In genomic region chr16:19601083-19601976, GRCh38 we compare ENCODE assay signal across 8 cellular contexts. TPM values are rescaled to one million over a fixed set of nuclear protein-coding genes. Genes with fewer than 3 reads are reported as not detected.
A peak's percentile ranks its signal among the peaks of the same experiment; 100 is the strongest.
DNase-seq lines count a peak whose midpoint lies in the region; ATAC-seq, FAIRE-seq and TF ChIP-seq lines count a peak whose summit lies in the region.

No MANE protein-coding gene starts in this region.

- DNase-seq in D341Med (ENCODE audit: low spot score), result peak; percentile 59
- DNase-seq in HFFc6, result peak; percentile 7
- DNase-seq in RKO (ENCODE audit: low spot score), result peak; percentile 58
- DNase-seq in central memory CD4-positive, alpha-beta T cell, result peak; percentile 31
- no peak for DNase-seq in lung (ENCODE audit: low spot score)
- DNase-seq in GM12892 (ENCODE audit: insufficient read length), result no peak

- H3K9me3 ChIP-seq in lung (ENCODE audit: control insufficient read depth in 2 of 2, insufficient read depth in 1 of 2, low read length in 1 of 2), result no peaks in the 10 kb centered on the region

- WGBS in lung, 2 donors, result 70 to 75% methylated on average over 13 of the region's 13 CpGs

- H3K4me3 Mint-ChIP-seq in HFFc6, result no peak overlapping the region

- H3K36me3 ChIP-seq in lung (ENCODE audit: control insufficient read depth in 2 of 2, insufficient read depth in 2 of 2, low read length in 2 of 2), result peaks cover 0 to 14% of the 10 kb centered on the region in 2 donors

- peak; percentile 88 for TF ChIP-seq CTCF in HFFc6 (IDR thresholded peaks at IDR 0.05)
- peak; percentile 16 for TF ChIP-seq CTCF in lung (IDR thresholded peaks at IDR 0.05; ENCODE audit: control extremely low read depth, extremely low read depth)

- ATAC-seq in lung (ENCODE audit: insufficient read depth, low FRiP score) (no peak), HG03025 (IDR thresholded peaks at IDR 0.05; ENCODE audit: low FRiP score, unreplicated experiment) (no peak), GM19023 (IDR thresholded peaks at IDR 0.05; ENCODE audit: unreplicated experiment) (no peak)

- H3K4me1 Mint-ChIP-seq in HFFc6 (ENCODE audit: low read depth), result peaks cover 22% of the 10 kb centered on the region

- H3K4me1 ChIP-seq in lung (ENCODE audit: control insufficient read depth in 2 of 2, insufficient read depth in 2 of 2, low read length in 2 of 2), result no peaks in the 10 kb centered on the region

- H3K9me3 Mint-ChIP-seq in HFFc6, result no peaks in the 10 kb centered on the region

- peaks cover 10% of the 10 kb centered on the region for H3K36me3 Mint-ChIP-seq in HFFc6 (ENCODE audit: low read depth)

- H3K27me3 Mint-ChIP-seq in HFFc6 (ENCODE audit: insufficient read depth), result no peaks in the 10 kb centered on the region

- no peak for TF ChIP-seq POLR2A in GM12892 (IDR thresholded peaks at IDR 0.05; ENCODE audit: low read depth, low read length)

- H3K27ac Mint-ChIP-seq in HFFc6, result peak overlapping the region; percentile 36; the same call in 1 of the 2 replicates

- no peak overlapping the region for H3K27ac ChIP-seq in lung (ENCODE audit: low read depth in 1 of 2, low read length in 1 of 2)

- H3K4me3 ChIP-seq in lung, result no peak overlapping the region

- H3K27me3 ChIP-seq in lung (ENCODE audit: control insufficient read depth, insufficient read depth), result no peaks in the 10 kb centered on the region

- FAIRE-seq in GM12892 (lab: Jason Lieb, UNC), result no peak

RNA-seq across cellular contexts. Expression of gene VPS35L, which starts 45.8 kb away (rescaled TPM):
- 10 to 100 TPM; 65.6 to 81.9 (median 76.8) TPM for total RNA-seq in HFFc6 (2021; fragmentation: NEBNext Ultra II Directional; extraction: Animal tissue kit (Norgen Biotek cat#: 25700))
- 10 to 100 TPM; 60.1 to 65.4 TPM for total RNA-seq in lung
- 10 to 100 TPM; 27.4 to 34.0 TPM for polyA plus RNA-seq in lung
- polyA plus RNA-seq in GM12892 (2012; ENCODE audit: missing spikeins), result 16.0 TPM

Comparison
In these comparisons a context has a peak if more than half of its experiments do, and no peak if none do; other contexts are left out.
1. DNase-seq: peak in D341Med (single experiment), HFFc6 (single experiment), RKO (single experiment) and central memory CD4-positive, alpha-beta T cell (single experiment); none in lung (single experiment) and GM12892 (single experiment).